16 cellular contexts compared by ENCODE assay signal in genomic region chr9:83633676-83634075, GRCh38. TPM values are rescaled to one million over a fixed set of nuclear protein-coding genes. Genes with fewer than 3 reads are reported as not detected.
A peak's percentile ranks its signal among the peaks of the same experiment; 100 is the strongest.
DNase-seq lines count a peak whose midpoint lies in the region; ATAC-seq, FAIRE-seq and TF ChIP-seq lines count a peak whose summit lies in the region.
"Had no signal": no experiment of that assay in that cellular context is flagged by ENCODE, and none has a peak within 500 bp of the region (broad histone marks: within the 10 kb centered on the region; RNA-seq: fewer than 3 reads in every experiment).

No MANE protein-coding gene starts in this region.

- ATAC-seq in A549 = no peak
- no peak for ATAC-seq in SK-N-SH treated with all-trans-retinoic acid at 6 μM for 48 hours
- ATAC-seq in GM21515 (IDR thresholded peaks at IDR 0.05; ENCODE audit: unreplicated experiment) = no peak
- ATAC-seq: CD8-positive, alpha-beta T cell; HepG2 had no signal

- H3K9ac ChIP-seq in SK-N-MC (ENCODE audit: insufficient read length) = no peak overlapping the region
- H3K9ac ChIP-seq: BLaER1 treated with 17β-estradiol and CSF1 and Interleukin-3, amounts not matched to agents 10 nM and 100 nM had no signal

- TF ChIP-seq POLR2A in A549 (IDR thresholded peaks at IDR 0.05; ENCODE audit: low read length) = no peak

- POLR2A ChIA-PET in A549 (lab: Yijun Ruan, JAX) = no interaction called here

- no peak for TF ChIP-seq RAD21 in A549 (conservative IDR thresholded peaks at IDR 0.05 in 1 of 2, IDR thresholded peaks at IDR 0.05 in 1 of 2)

- whole genome bisulfite sequencing in A549 (ENCODE audit: missing lambda C conversion rate) = 88% methylated on average over 2 of the region's 2 CpGs

- H3K9me3 ChIP-seq in A549 (no peaks in the 10 kb centered on the region), SK-N-MC (ENCODE audit: low read depth, low read length) (no peaks in the 10 kb centered on the region)
- H3K9me3 ChIP-seq: BLaER1 treated with 17β-estradiol and CSF1 and Interleukin-3, amounts not matched to agents 10 nM and 100 nM; HAP-1 had no signal

- no peak for TF ChIP-seq EP300 in A549 (IDR thresholded peaks at IDR 0.05)

- peak; percentile 65 for FAIRE-seq in A549 (lab: Jason Lieb, UNC)
- FAIRE-seq: D721Med, GM12878, HepG2 had no signal

- H3K27me3 ChIP-seq in kidney epithelial cell (ENCODE audit: control insufficient read depth, insufficient read depth, low read length) = no peaks in the 10 kb centered on the region
- H3K27me3 ChIP-seq: BLaER1 treated with 17β-estradiol and CSF1 and Interleukin-3, amounts not matched to agents 10 nM and 100 nM had no signal

- CTCF ChIA-PET in A549 (lab: Yijun Ruan, JAX) = interaction anchor here (1.5 to 1.6 kb wide), 2 partner anchors 15 to 16 kb away, joined by 4 read pairs; no protein-coding TSS in a partner anchor

- no peak overlapping the region for H3K27ac ChIP-seq in A549
- 0 out of 2 replicates have a peak overlapping the region, but pooled peaks have one; percentile 5 for H3K27ac ChIP-seq in SK-N-MC
- H3K27ac ChIP-seq: 22Rv1; BLaER1 treated with 17β-estradiol and CSF1 and Interleukin-3, amounts not matched to agents 10 nM and 100 nM had no signal

- H3K4me1 ChIP-seq in A549 = no peaks in the 10 kb centered on the region

- no peak overlapping the region for H3K4me3 ChIP-seq in A549
- H3K4me3 ChIP-seq in SK-N-MC = no peak overlapping the region
- no peak overlapping the region for H3K4me3 ChIP-seq in kidney epithelial cell (ENCODE audit: low read depth, low read length)
- H3K4me3 ChIP-seq: BLaER1 treated with 17β-estradiol and CSF1 and Interleukin-3, amounts not matched to agents 10 nM and 100 nM; GM12878; HAP-1 had no signal

- no peak overlapping the region for H3K4me2 ChIP-seq in A549
- H3K4me2 ChIP-seq: BLaER1 treated with 17β-estradiol and CSF1 and Interleukin-3, amounts not matched to agents 10 nM and 100 nM had no signal

- H3K36me3 ChIP-seq in SK-N-MC (ENCODE audit: insufficient read depth, low read length) = peaks cover 22% of the 10 kb centered on the region
- no peaks in the 10 kb centered on the region for H3K36me3 ChIP-seq in kidney epithelial cell (ENCODE audit: control insufficient read depth, insufficient read depth, low read length)
- H3K36me3 ChIP-seq: HAP-1 had no signal

- no peak for TF ChIP-seq CTCF in A549 (IDR thresholded peaks at IDR 0.05)
- no peak for TF ChIP-seq CTCF in kidney epithelial cell (IDR thresholded peaks at IDR 0.05; ENCODE audit: insufficient read depth, low read length, poor library complexity, severe bottlenecking)

- DNase-seq in A549 (ENCODE audit: low read depth in 1 of 2, low spot score in 1 of 2) (no peak), SK-N-MC (ENCODE audit: low read depth, low spot score) (no peak), kidney epithelial cell (ENCODE audit: low read depth) (peak; percentile 26), renal cortical epithelial cell (ENCODE audit: low read depth) (peak; percentile 64), DMS153 (lab: John Stamatoyannopoulos, UW) (no peak)
- DNase-seq: CD8-positive, alpha-beta T cell; COR-L47; DMS79 treated with DMSO at 0.1 percent for 48 hours had no signal

TF ChIP-seq in A549, 52 proteins besides CTCF, POLR2A, EP300 and RAD21 (continues in another document):
- no peak for TF ChIP-seq ZSCAN20 (CRISPR knock-in tag; IDR thresholded peaks at IDR 0.05)
- no peak for TF ChIP-seq JUNB (IDR thresholded peaks at IDR 0.05)
- TF ChIP-seq EHMT2 (IDR thresholded peaks at IDR 0.05; ENCODE audit: low read depth) = no peak
- no peak for TF ChIP-seq ZNF302 (CRISPR knock-in tag; IDR thresholded peaks at IDR 0.05)
- TF ChIP-seq SREBF2 (IDR thresholded peaks at IDR 0.05) = no peak
- no peak for TF ChIP-seq KDM1A (IDR thresholded peaks at IDR 0.05; ENCODE audit: low read depth)
- no peak for TF ChIP-seq TP53 (CRISPR knock-in tag; IDR thresholded peaks at IDR 0.05)
- TF ChIP-seq KDM5A (IDR thresholded peaks at IDR 0.05) = no peak
- TF ChIP-seq, protein P1, sequence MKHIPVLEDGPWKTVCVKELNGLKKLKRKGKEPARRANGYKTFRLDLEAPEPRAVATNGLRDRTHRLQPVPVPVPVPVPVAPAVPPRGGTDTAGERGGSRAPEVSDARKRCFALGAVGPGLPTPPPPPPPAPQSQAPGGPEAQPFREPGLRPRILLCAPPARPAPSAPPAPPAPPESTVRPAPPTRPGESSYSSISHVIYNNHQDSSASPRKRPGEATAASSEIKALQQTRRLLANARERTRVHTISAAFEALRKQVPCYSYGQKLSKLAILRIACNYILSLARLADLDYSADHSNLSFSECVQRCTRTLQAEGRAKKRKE (CRISPR knock-in tag; IDR thresholded peaks at IDR 0.05; ENCODE audit: low read depth) = no peak
- no peak for TF ChIP-seq USF2 (IDR thresholded peaks at IDR 0.05)
- no peak for TF ChIP-seq FOXS1 (CRISPR knock-in tag; IDR thresholded peaks at IDR 0.05)
- TF ChIP-seq, protein P2, sequence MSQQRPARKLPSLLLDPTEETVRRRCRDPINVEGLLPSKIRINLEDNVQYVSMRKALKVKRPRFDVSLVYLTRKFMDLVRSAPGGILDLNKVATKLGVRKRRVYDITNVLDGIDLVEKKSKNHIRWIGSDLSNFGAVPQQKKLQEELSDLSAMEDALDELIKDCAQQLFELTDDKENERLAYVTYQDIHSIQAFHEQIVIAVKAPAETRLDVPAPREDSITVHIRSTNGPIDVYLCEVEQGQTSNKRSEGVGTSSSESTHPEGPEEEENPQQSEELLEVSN (IDR thresholded peaks at IDR 0.05; ENCODE audit: borderline replicate concordance, low read depth) = no peak
- TF ChIP-seq GATA3 (IDR thresholded peaks at IDR 0.05; ENCODE audit: borderline replicate concordance) = no peak
- no peak for TF ChIP-seq NPAS2 (CRISPR knock-in tag; IDR thresholded peaks at IDR 0.05; ENCODE audit: borderline replicate concordance)
- no peak for TF ChIP-seq SMC3 (IDR thresholded peaks at IDR 0.05)
- TF ChIP-seq POLR2AphosphoS2 (conservative IDR thresholded peaks at IDR 0.05; ENCODE audit: low read length) = no peak

TF ChIP-seq in SK-N-SH treated with all-trans-retinoic acid at 6 μM for 48 hours, 23 proteins besides CTCF, POLR2A, EP300 and RAD21:
- no peak for TF ChIP-seq RARB (CRISPR knock-in tag; IDR thresholded peaks at IDR 0.05)
- no peak for TF ChIP-seq ZFP30 (CRISPR knock-in tag; IDR thresholded peaks at IDR 0.05)
- TF ChIP-seq, protein P3, sequence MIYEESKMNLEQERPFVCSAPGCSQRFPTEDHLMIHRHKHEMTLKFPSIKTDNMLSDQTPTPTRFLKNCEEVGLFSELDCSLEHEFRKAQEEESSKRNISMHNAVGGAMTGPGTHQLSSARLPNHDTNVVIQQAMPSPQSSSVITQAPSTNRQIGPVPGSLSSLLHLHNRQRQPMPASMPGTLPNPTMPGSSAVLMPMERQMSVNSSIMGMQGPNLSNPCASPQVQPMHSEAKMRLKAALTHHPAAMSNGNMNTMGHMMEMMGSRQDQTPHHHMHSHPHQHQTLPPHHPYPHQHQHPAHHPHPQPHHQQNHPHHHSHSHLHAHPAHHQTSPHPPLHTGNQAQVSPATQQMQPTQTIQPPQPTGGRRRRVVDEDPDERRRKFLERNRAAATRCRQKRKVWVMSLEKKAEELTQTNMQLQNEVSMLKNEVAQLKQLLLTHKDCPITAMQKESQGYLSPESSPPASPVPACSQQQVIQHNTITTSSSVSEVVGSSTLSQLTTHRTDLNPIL (CRISPR knock-in tag; IDR thresholded peaks at IDR 0.05; ENCODE audit: low read depth) = no peak
- no peak for TF ChIP-seq ARNTL (CRISPR knock-in tag; IDR thresholded peaks at IDR 0.05; ENCODE audit: borderline replicate concordance, low read depth)
- no peak for TF ChIP-seq ESRRG (CRISPR knock-in tag; IDR thresholded peaks at IDR 0.05)

RNA-seq across cellular contexts. Expression of gene IDNK, which starts 10.7 kb away (rescaled TPM):
- polyA plus RNA-seq in A549 (2011; rRNA removed) = 13.4 and 16.2 TPM in 2 replicates
- 3.5 TPM in 2 replicates for polyA plus RNA-seq in A549 (2012; cell fraction: cytosol; rRNA removed)
- polyA plus RNA-seq in A549 (2012; cell fraction: nucleus; rRNA removed) = 1.3 and 2.9 TPM in 2 replicates
- 9.4 to 12.5 TPM (median 10.9 TPM) in 3 replicates for polyA plus RNA-seq in A549 (2017; fragmentation: RNase III; extraction: RNeasy Plus Mini Kit Qiagen cat#74134 plus additional on column Dnase treatment)
- polyA minus RNA-seq in A549 (2011; rRNA and poly(A)+ RNA removed) = 1.9 and 3.4 TPM in 2 replicates
- 3.6 and 6.8 TPM in 2 replicates for total RNA-seq in kidney epithelial cell
- total RNA-seq in renal cortical epithelial cell = 4.6 and 11.5 TPM in 2 replicates

Comparison
In these comparisons a context has a peak if more than half of its experiments do, and no peak if none do; other contexts are left out.
1. DNase-seq: peak in kidney epithelial cell (single experiment) and renal cortical epithelial cell (single experiment); none in A549 (0 of 2), SK-N-MC (single experiment) and DMS153 (single experiment).